10 cellular contexts compared by ENCODE assay signal in the genomic region with DNA sequence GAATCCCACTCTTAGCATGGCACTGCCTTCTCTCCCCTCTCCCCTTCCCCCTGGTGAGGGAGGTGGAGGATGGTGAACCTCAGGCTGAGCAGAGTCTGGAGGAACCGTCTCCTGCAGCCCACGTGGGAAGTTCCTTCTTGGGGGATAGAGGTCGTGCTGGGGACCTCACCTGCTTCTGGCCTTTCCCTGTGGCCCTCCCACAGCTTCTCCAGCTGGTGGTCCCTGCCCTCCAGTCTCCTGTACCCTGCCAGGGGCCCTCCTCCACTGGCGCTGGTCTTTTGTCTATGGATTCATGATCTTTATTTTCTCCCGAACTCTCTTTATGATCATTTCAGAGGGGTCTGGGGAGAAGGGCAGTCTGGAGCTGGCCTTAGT. TPM values are rescaled to one million over a fixed set of nuclear protein-coding genes. Genes with fewer than 3 reads are reported as not detected.
DNase-seq lines count a peak whose midpoint lies in the region; ATAC-seq and TF ChIP-seq lines count a peak whose summit lies in the region.
"Had no signal": no experiment of that assay in that cellular context is flagged by ENCODE, and none has a peak within 500 bp of the region (broad histone marks: within the 10 kb centered on the region; RNA-seq: fewer than 3 reads in every experiment).

No MANE protein-coding gene starts in this region.

- no peak for TF ChIP-seq POLR2A in HCT116 (IDR thresholded peaks at IDR 0.05; ENCODE audit: borderline replicate concordance, extremely low read depth, insufficient read depth, insufficient read length)
- TF ChIP-seq POLR2A in stomach (IDR thresholded peaks at IDR 0.05): no peak
- no peak for TF ChIP-seq POLR2A in prostate gland (IDR thresholded peaks at IDR 0.05)

- WGBS in stomach, 5 donors: 21 to 43% (median 26%) methylated on average over 5 of the region's 5 CpGs
- 32% methylated on average over 5 of the region's 5 CpGs for WGBS in prostate gland

- in situ Hi-C loops in astrocyte of the cerebellum (cut with HindIII; ENCODE audit: low sequenced_read_pairs): no loop called here

- peak overlapping the region; percentile 75 for H3K4me2 ChIP-seq in HCT116 (ENCODE audit: low read length)

- no TSS peak for BruUV-seq in HCT116 (replicated peaks; lab: Mats Ljungman, UMichigan)

- H3K9ac ChIP-seq in HCT116 (ENCODE audit: low read length) (peak overlapping the region; percentile 36), iPS-20b (ENCODE audit: low read depth, low read length) (no peak overlapping the region)

- peak overlapping the region; percentile 22 to 44; a peak in 3 of 4 replicates for H3K4me3 ChIP-seq in HCT116 (replicated peaks in 1 of 2; ENCODE audit: low read depth in 1 of 2, low read length in 2 of 2)
- H3K4me3 ChIP-seq in astrocyte of the cerebellum (ENCODE audit: low read depth, low read length): peak overlapping the region; percentile 23
- peak overlapping the region; percentile 56; the same call in 1 of the 2 replicates for H3K4me3 ChIP-seq in iPS-20b (ENCODE audit: low read length)
- peak overlapping the region; percentile 35 to 47 (median 39) for H3K4me3 ChIP-seq in stomach
- peak overlapping the region in 1 of 2 donors; percentile 35 for H3K4me3 ChIP-seq in prostate gland

- H3K9me2 ChIP-seq in HCT116 (ENCODE audit: insufficient read depth): no peaks in the 10 kb centered on the region

- ATAC-seq in HCT116: no peak
- ATAC-seq in GM21390 (IDR thresholded peaks at IDR 0.05; ENCODE audit: unreplicated experiment): no peak

- POLR2A ChIA-PET in HCT116 (lab: Charles Lee): no interaction called here

- no peak overlapping the region; the same call in 1 of the 2 replicates for H3K27ac ChIP-seq in HCT116 (ENCODE audit: low read depth, low read length)
- H3K27ac ChIP-seq in iPS-20b (ENCODE audit: low read length): no peak overlapping the region
- peak overlapping the region in 1 of 5 donors; percentile 44 for H3K27ac ChIP-seq in stomach
- no peak overlapping the region for H3K27ac ChIP-seq in prostate gland
- H3K27ac ChIP-seq: SJSA1, testis had no signal

- RAD21 ChIA-PET in HCT116 (lab: Charles Lee; ENCODE audit: low non-redundant PET in 1 of 2, low total read pairs in 2 of 2, uncharacterized antibody in 2 of 2, unreplicated experiment in 2 of 2): no interaction called here

- H3K4me1 ChIP-seq in HCT116 (ENCODE audit: control insufficient read depth in 1 of 2, insufficient read depth in 2 of 2, low read length in 2 of 2) (peaks cover 16% of the 10 kb centered on the region in 2 experiments), iPS-20b (ENCODE audit: insufficient read depth, low read length) (no peaks in the 10 kb centered on the region), stomach (peaks cover 16 to 32% (median 29%) of the 10 kb centered on the region in 4 donors), prostate gland (replicated peaks) (peaks cover 2% of the 10 kb centered on the region)

- TF ChIP-seq CTCF in HCT116 (IDR thresholded peaks at IDR 0.05 in 2 of 3, conservative IDR thresholded peaks at IDR 0.05 in 1 of 3; ENCODE audit: borderline replicate concordance in 1 of 3, insufficient read depth in 1 of 3, low read depth in 2 of 3, low read length in 2 of 3): no peak
- TF ChIP-seq CTCF in astrocyte of the cerebellum (IDR thresholded peaks at IDR 0.05; ENCODE audit: low read depth, low read length, missing control alignments): no peak
- no peak for TF ChIP-seq CTCF in stomach (IDR thresholded peaks at IDR 0.05)
- no peak for TF ChIP-seq CTCF in prostate gland (IDR thresholded peaks at IDR 0.05)

- CTCF ChIA-PET in HCT116 (lab: Charles Lee): interaction anchor here (0.8 kb wide), 1 partner anchor 79 kb away, joined by 4 read pairs; no protein-coding TSS in a partner anchor

- H3K36me3 ChIP-seq in HCT116 (ENCODE audit: control insufficient read depth in 1 of 2, insufficient read depth in 2 of 2, low read length in 2 of 2) (no peaks in the 10 kb centered on the region), iPS-20b (ENCODE audit: insufficient read depth, low read depth, low read length) (no peaks in the 10 kb centered on the region), stomach (no peaks in the 10 kb centered on the region), prostate gland (no peaks in the 10 kb centered on the region)
- H3K36me3 ChIP-seq: SJSA1 had no signal

- no peak for TF ChIP-seq EP300 in stomach (IDR thresholded peaks at IDR 0.05)

- H4K20me1 ChIP-seq in HCT116 (ENCODE audit: insufficient read depth): no peaks in the 10 kb centered on the region

- no peaks in the 10 kb centered on the region for H3K79me2 ChIP-seq in HCT116 (ENCODE audit: insufficient read depth, low read length)

- intact Hi-C loops in HCT116 (cut with micrococcal nuclease) (no loop called here), stomach (cut with DNase I; ENCODE audit: low total_unique reads) (no loop called here), prostate gland (cut with DNase I) (no loop called here)

- H3K27me3 ChIP-seq in HCT116 (ENCODE audit: insufficient read depth, low read length) (no peaks in the 10 kb centered on the region), iPS-20b (ENCODE audit: insufficient read depth, low read length) (peaks cover 70% of the 10 kb centered on the region), stomach (peaks cover 0 to 52% (median 17%) of the 10 kb centered on the region in 3 donors), prostate gland (replicated peaks; ENCODE audit: insufficient read depth) (no peaks in the 10 kb centered on the region)
- H3K27me3 ChIP-seq: SJSA1, testis had no signal

- DNase-seq in HCT116 (ENCODE audit: low read depth, low spot score) (no peak), astrocyte of the cerebellum (ENCODE audit: low read depth) (no peak), stomach (no peak), prostate gland (ENCODE audit: low spot score) (no peak), midbrain (lab: John Stamatoyannopoulos, UW) (no peak)
- DNase-seq: NCI-H1436 treated with DMSO at 0.1 percent for 48 hours, testis had no signal

- no peak overlapping the region for H2AFZ ChIP-seq in HCT116 (ENCODE audit: low read depth, low read length, poor library complexity, severe bottlenecking)

- H3K9me3 ChIP-seq in HCT116 (ENCODE audit: control insufficient read depth in 1 of 2, insufficient read depth in 1 of 2, low read depth in 1 of 2, low read length in 2 of 2) (no peaks in the 10 kb centered on the region), iPS-20b (ENCODE audit: insufficient read depth, low read depth, low read length) (no peaks in the 10 kb centered on the region), stomach (no peaks in the 10 kb centered on the region), prostate gland (no peaks in the 10 kb centered on the region)
- H3K9me3 ChIP-seq: SJSA1, testis had no signal

- TF ChIP-seq RAD21 in HCT116 (IDR thresholded peaks at IDR 0.05; ENCODE audit: low read depth): no peak

TF ChIP-seq in HCT116, 20 proteins besides CTCF, POLR2A, EP300 and RAD21:
- TF ChIP-seq ZNF274 (IDR thresholded peaks at IDR 0.05; ENCODE audit: low read depth, low read length) (no peak), EZH2 (IDR thresholded peaks at IDR 0.05) (no peak), FOSL1 (IDR thresholded peaks at IDR 0.05; ENCODE audit: low read depth) (no peak), EZH2phosphoT487 (IDR thresholded peaks at IDR 0.05; ENCODE audit: borderline replicate concordance) (no peak)

RNA-seq across cellular contexts. Expression of a gene that starts 9.0 kb away (rescaled TPM):
- total RNA-seq in HCT116 (2021; ENCODE audit: unreplicated experiment) (229 TPM), stomach (100 to 1,000 TPM in 2 of 5 donors, 10 to 100 TPM in 3; 49.8 to 183 (median 85.5) TPM), prostate gland (100 to 1,000 TPM in 1 of 2 donors, 10 to 100 TPM in 1; 58.9 to 155 TPM)
- polyA plus RNA-seq in HCT116 (2012): 132 and 135 TPM in 2 replicates
- polyA plus RNA-seq in stomach: 10 to 100 TPM; 24.9 to 57.1 (median 40.3) TPM

RNA-seq across cellular contexts. Expression of a gene that starts 12.3 kb away (rescaled TPM):
- total RNA-seq in HCT116 (2021; ENCODE audit: unreplicated experiment) (3.8 TPM), stomach (under 1 TPM in 1 of 5 donors, not detected in 4; 0.18 TPM), prostate gland (under 1 TPM; 0.57 to 0.73 TPM)
- polyA plus RNA-seq in HCT116 (2012): 0.05 and 0.15 TPM in 2 replicates
- under 1 TPM in 1 of 3 donors, not detected in 2; 0.35 TPM for polyA plus RNA-seq in stomach
